19 cellular contexts compared by ENCODE assay signal in the genomic region with DNA sequence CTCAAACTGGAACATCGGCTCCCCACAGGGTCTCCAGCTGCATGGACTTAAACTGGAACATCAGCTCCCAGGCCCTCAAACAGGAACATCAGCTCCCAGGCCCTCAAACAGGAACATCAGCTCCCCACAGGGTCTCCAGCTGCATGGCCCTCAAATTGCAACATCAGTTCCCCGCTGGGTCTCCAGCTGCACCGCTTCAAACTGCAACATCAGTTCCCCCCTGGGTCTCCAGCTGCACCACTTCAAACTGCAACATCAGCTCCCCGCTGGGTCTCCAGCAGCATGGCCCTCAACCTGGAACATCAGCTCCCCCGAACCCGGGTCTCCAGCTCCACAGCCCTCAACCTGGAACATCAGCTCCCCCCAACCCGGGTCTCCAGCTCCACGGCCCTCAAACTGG.
"Had no signal": no experiment of that assay in that cellular context is flagged by ENCODE, and none has a peak within 500 bp of the region (broad histone marks: within the 10 kb centered on the region; RNA-seq: fewer than 3 reads in every experiment).

No MANE protein-coding gene starts in this region.

- H3K9me3 Mint-ChIP-seq: dendritic cell treated with granulocyte-macrophage colony-stimulating factor and Interleukin-4, amounts not matched to agents 40 ng/mL and 50 ng/mL, for 4 days; effector memory CD8-positive, alpha-beta T cell; natural killer cell; neural crest cell had no signal

- DNase-seq: effector memory CD8-positive, alpha-beta T cell; esophagus squamous epithelium; foreskin fibroblast; glutamatergic neuron; left colon; mammary epithelial cell; natural killer cell; ovary; right cardiac atrium; stimulated activated CD4-positive, alpha-beta T cell treated with anti-CD3 and anti-CD28 coated beads, Interleukin-2, amount 100 ng/mL, for 48 hours; stimulated activated naive CD4-positive, alpha-beta T cell treated with Interleukin-2 at 50 U/mL for 16 hours; trophoblast cell had no signal

- H3K36me3 ChIP-seq: esophagus squamous epithelium, gastroesophageal sphincter, ovary had no signal

- H3K27ac ChIP-seq: epithelial cell of prostate, esophagus squamous epithelium, gastroesophageal sphincter, ovary had no signal

- H3K4me1 ChIP-seq: esophagus squamous epithelium, gastroesophageal sphincter had no signal

- H3K36me3 Mint-ChIP-seq: mesothelial cell of epicardium, natural killer cell had no signal

- H3K4me3 ChIP-seq: esophagus squamous epithelium, gastroesophageal sphincter, ovary, smooth muscle cell had no signal

- H3K27me3 ChIP-seq: ovary had no signal

- H3K4me3 Mint-ChIP-seq: dendritic cell treated with granulocyte-macrophage colony-stimulating factor and Interleukin-4, amounts not matched to agents 40 ng/mL and 50 ng/mL, for 4 days; effector memory CD8-positive, alpha-beta T cell; mesothelial cell of epicardium; natural killer cell; neural crest cell had no signal

- H3K27ac Mint-ChIP-seq: dendritic cell treated with granulocyte-macrophage colony-stimulating factor and Interleukin-4, amounts not matched to agents 40 ng/mL and 50 ng/mL, for 4 days; effector memory CD8-positive, alpha-beta T cell; mesothelial cell of epicardium; natural killer cell; progenitor cell of endocrine pancreas had no signal

- H3K4me2 ChIP-seq: smooth muscle cell had no signal

- H3K9me3 ChIP-seq: esophagus squamous epithelium, gastroesophageal sphincter, ovary had no signal

- ATAC-seq: effector memory CD8-positive, alpha-beta T cell; gastroesophageal sphincter; left colon; natural killer cell; right cardiac atrium had no signal

- H3K4me1 Mint-ChIP-seq: mesothelial cell of epicardium, natural killer cell, neural crest cell had no signal
